36 cellular contexts compared by ENCODE assay signal in genomic region chr11:88806410-88806809, GRCh38.
"Had no signal": no experiment of that assay in that cellular context is flagged by ENCODE, and none has a peak within 500 bp of the region (broad histone marks: within the 10 kb centered on the region; RNA-seq: fewer than 3 reads in every experiment).

No MANE protein-coding gene starts in this region.

- H3K36me3 ChIP-seq: Peyer's patch, SJSA1 had no signal

- H3K9me3 ChIP-seq: Peyer's patch, SJSA1 had no signal

- H3K4me1 ChIP-seq: Peyer's patch, SJSA1 had no signal

- H3K27ac ChIP-seq: Peyer's patch, SJSA1, VCaP had no signal

- H3K4me3 ChIP-seq: Peyer's patch, SJSA1 had no signal

- ATAC-seq: activated CD8-positive, alpha-beta memory T cell treated with anti-CD3 and anti-CD28 coated beads, Interleukin-2, amount 10 ng/mL, durations not matched to agents 7 days and 5 days; activated naive CD8-positive, alpha-beta T cell treated with anti-CD3 and anti-CD28 coated beads, Interleukin-2, amount 50 U/mL, for 24 hours; PC-3 had no signal

- DNase-seq: activated B cell treated with CpG ODN at 0.5 μM for 24 hours; activated CD4-positive, alpha-beta memory T cell treated with anti-CD3 and anti-CD28 coated beads, Interleukin-2, amount 10 ng/mL, durations not matched to agents 7 days and 5 days; activated CD4-positive, alpha-beta T cell treated with anti-CD3 and anti-CD28 coated beads for 4 hours; activated CD4-positive, CD25-positive, alpha-beta regulatory T cell treated with anti-CD3 and anti-CD28 coated beads, Interleukin-2, amount 50 U/mL, for 72 hours; activated CD8-positive, alpha-beta memory T cell treated with anti-CD3 and anti-CD28 coated beads for 24 hours; activated CD8-positive, alpha-beta memory T cell treated with anti-CD3 and anti-CD28 coated beads, Interleukin-2, amount 10 ng/mL, durations not matched to agents 7 days and 5 days; activated CD8-positive, alpha-beta memory T cell treated with anti-CD3 and anti-CD28 coated beads, Interleukin-2, amount 50 U/mL, for 48 hours; activated effector memory CD4-positive, alpha-beta T cell treated with Interleukin-2 at 50 U/mL for 16 hours; activated naive CD4-positive, alpha-beta T cell treated with anti-CD3 and anti-CD28 coated beads, Interleukin-2, amount 10 ng/mL, durations not matched to agents 7 days and 5 days; activated naive CD8-positive, alpha-beta T cell treated with anti-CD3 and anti-CD28 coated beads, Interleukin-2, amount 50 U/mL, for 24 hours; activated T-cell treated with anti-CD3 and anti-CD28 coated beads, Interleukin-2, amount 50 U/mL, for 48 hours; anterior cingulate cortex; caudate nucleus; cerebellar nuclear complex; NCI-H1092 treated with DMSO at 0.1 percent for 48 hours; NCI-H1417; NCI-H146; NCI-H187; NCI-H2029 treated with DMSO at 0.1 percent for 48 hours; NCI-H2107; NCI-H2171; NCI-H510A; NCI-H526; NCI-H748 treated with DMSO at 0.1 percent for 48 hours; NK-92 treated with Interleukin-12 subunit alpha and Interleukin-12 subunit beta, amount 100 ng/mL, for 24 hours; PC-3; Peyer's patch; RPMI8226; SHP77 treated with DMSO at 0.1 percent for 48 hours; SW 1271; T-helper 1 cell; T-helper 2 cell; T-helper 9 cell had no signal

- H3K27me3 ChIP-seq: Peyer's patch, SJSA1 had no signal

- FAIRE-seq: bronchial epithelial cell had no signal
